ENCODE assay signal across 18 cellular contexts in genomic region chr17:45924332-45924820, GRCh38.
"Had no signal": no experiment of that assay in that cellular context is flagged by ENCODE, and none has a peak within 500 bp of the region (broad histone marks: within the 10 kb centered on the region; RNA-seq: fewer than 3 reads in every experiment).

No MANE protein-coding gene starts in this region.

- ATAC-seq: activated CD8-positive, alpha-beta T cell treated with anti-CD3 and anti-CD28 coated beads, Interleukin-2, amount 10 ng/mL, durations not matched to agents 7 days and 5 days; activated naive CD8-positive, alpha-beta T cell treated with anti-CD3 and anti-CD28 coated beads, Interleukin-2, amount 50 U/mL, for 24 hours; mucosa of descending colon; naive thymus-derived CD4-positive, alpha-beta T cell had no signal

- H3K9me3 Mint-ChIP-seq: activated CD4-positive, alpha-beta T cell treated with anti-CD3 and anti-CD28 coated beads, Interleukin-2, amount 10 ng/mL, durations not matched to agents 24 days and 14 days; activated naive CD4-positive, alpha-beta T cell treated with anti-CD3 and anti-CD28 coated beads for 36 hours had no signal

- H3K4me3 ChIP-seq: mucosa of descending colon, upper lobe of left lung had no signal

- H3K27me3 ChIP-seq: upper lobe of left lung had no signal

- H3K4me1 Mint-ChIP-seq: activated CD4-positive, alpha-beta T cell treated with anti-CD3 and anti-CD28 coated beads, Interleukin-2, amount 10 ng/mL, durations not matched to agents 24 days and 14 days; activated naive CD8-positive, alpha-beta T cell treated with anti-CD3 and anti-CD28 coated beads, Interleukin-2, amount 50 U/mL, for 24 hours; naive thymus-derived CD4-positive, alpha-beta T cell had no signal

- H3K4me3 Mint-ChIP-seq: activated CD4-positive, alpha-beta T cell treated with anti-CD3 and anti-CD28 coated beads, Interleukin-2, amount 10 ng/mL, durations not matched to agents 24 days and 14 days; activated CD8-positive, alpha-beta T cell treated with anti-CD3 and anti-CD28 coated beads, Interleukin-2, amount 10 ng/mL, durations not matched to agents 7 days and 5 days; activated naive CD4-positive, alpha-beta T cell treated with anti-CD3 and anti-CD28 coated beads for 36 hours; activated naive CD8-positive, alpha-beta T cell treated with anti-CD3 and anti-CD28 coated beads, Interleukin-2, amount 50 U/mL, for 24 hours; naive thymus-derived CD4-positive, alpha-beta T cell had no signal

- FAIRE-seq: astrocyte, bronchial epithelial cell, islet of Langerhans, small intestine had no signal

- DNase-seq: activated CD4-positive, alpha-beta T cell treated with anti-CD3 and anti-CD28 coated beads, Interleukin-2, amount 10 ng/mL, durations not matched to agents 24 days and 14 days; activated CD4-positive, CD25-positive, alpha-beta regulatory T cell; activated CD8-positive, alpha-beta memory T cell treated with anti-CD3 and anti-CD28 coated beads, Interleukin-2, amount 50 U/mL, for 48 hours; activated CD8-positive, alpha-beta T cell treated with anti-CD3 and anti-CD28 coated beads, Interleukin-2, amount 10 ng/mL, durations not matched to agents 7 days and 5 days; activated naive CD4-positive, alpha-beta T cell treated with anti-CD3 and anti-CD28 coated beads for 36 hours; activated naive CD8-positive, alpha-beta T cell treated with anti-CD3 and anti-CD28 coated beads, Interleukin-2, amount 50 U/mL, for 24 hours; erythroblast; mucosa of descending colon; naive thymus-derived CD4-positive, alpha-beta T cell; right cardiac atrium; small intestine; stimulated activated CD4-positive, alpha-beta T cell treated with anti-CD3 and anti-CD28 coated beads, Interleukin-4, amount 100 ng/mL, for 24 hours; stimulated activated naive CD4-positive, alpha-beta T cell; SW 1271 had no signal

- H3K27ac Mint-ChIP-seq: activated CD4-positive, alpha-beta T cell treated with anti-CD3 and anti-CD28 coated beads, Interleukin-2, amount 10 ng/mL, durations not matched to agents 24 days and 14 days; activated CD8-positive, alpha-beta T cell treated with anti-CD3 and anti-CD28 coated beads, Interleukin-2, amount 10 ng/mL, durations not matched to agents 7 days and 5 days; activated naive CD4-positive, alpha-beta T cell treated with anti-CD3 and anti-CD28 coated beads for 36 hours; activated naive CD8-positive, alpha-beta T cell treated with anti-CD3 and anti-CD28 coated beads, Interleukin-2, amount 50 U/mL, for 24 hours; naive thymus-derived CD4-positive, alpha-beta T cell had no signal

- H3K27ac ChIP-seq: upper lobe of left lung had no signal

- H3K36me3 ChIP-seq: upper lobe of left lung had no signal
